ENCODE assay signal across 11 cellular contexts in genomic region chr10:88138319-88138848, GRCh38.
A peak's percentile ranks its signal among the peaks of the same experiment; 100 is the strongest.
DNase-seq lines count a peak whose midpoint lies in the region; ATAC-seq, FAIRE-seq and TF ChIP-seq lines count a peak whose summit lies in the region.
"Had no signal": no experiment of that assay in that cellular context is flagged by ENCODE, and none has a peak within 500 bp of the region (broad histone marks: within the 10 kb centered on the region; RNA-seq: fewer than 3 reads in every experiment).

No MANE protein-coding gene starts in this region.

- no peak overlapping the region for H2BK15ac ChIP-seq in neuronal stem cell (ENCODE audit: low read length)

- H3K4me3 ChIP-seq in GM06990 (replicated peaks; ENCODE audit: low read depth, low read length) (peak overlapping the region; percentile 18; the same call in 1 of the 2 replicates), neuronal stem cell (ENCODE audit: low read length in 2 of 2) (no peak overlapping the region)

- no peak overlapping the region for H4K8ac ChIP-seq in neuronal stem cell (ENCODE audit: low read depth, low read length)

- no peak overlapping the region for H3K14ac ChIP-seq in neuronal stem cell (ENCODE audit: low read length)

- no peak overlapping the region for H3K27ac ChIP-seq in neuronal stem cell (replicated peaks; ENCODE audit: low read length)
- H3K27ac ChIP-seq: parathyroid adenoma had no signal

- H3K4ac ChIP-seq in neuronal stem cell (ENCODE audit: low read length) = no peak overlapping the region

- H3K23ac ChIP-seq in neuronal stem cell (ENCODE audit: low read depth, low read length, poor library complexity) = no peak overlapping the region

- DNase-seq in GM06990 (ENCODE audit: extremely low read depth, insufficient read length) (peak; percentile 60), GM19239 (ENCODE audit: insufficient read length, low spot score) (peak; percentile 58), MV-4-11 (lab: John Stamatoyannopoulos, UW) (peak; percentile 8), 8988T (no peak), nucleus accumbens (lab: John Stamatoyannopoulos, UW) (no peak), NCI-H1436 treated with DMSO at 0.1 percent for 48 hours (lab: John Stamatoyannopoulos, UW) (no peak), neuronal stem cell (ENCODE audit: low spot score) (no peak)
- DNase-seq: activated CD4-positive, alpha-beta T cell treated with anti-CD3 and anti-CD28 coated beads, Interleukin-2, amount 50 U/mL, for 1 hour; KBM-7 had no signal

- H2BK5ac ChIP-seq in neuronal stem cell (ENCODE audit: low read length) = no peak overlapping the region

- H4K91ac ChIP-seq in neuronal stem cell (ENCODE audit: low read depth, low read length, poor library complexity) = no peak overlapping the region

- H3K27me3 ChIP-seq in GM06990 (replicated peaks; ENCODE audit: control insufficient read depth, insufficient read depth, low read length) = no peaks in the 10 kb centered on the region
- no peaks in the 10 kb centered on the region for H3K27me3 ChIP-seq in neuronal stem cell (ENCODE audit: control insufficient read depth in 3 of 3, insufficient read depth in 3 of 3, low read depth in 1 of 3, low read length in 3 of 3)

- no peak overlapping the region for H2AK5ac ChIP-seq in neuronal stem cell (ENCODE audit: low read depth, low read length)

- no peak overlapping the region for H3K4me2 ChIP-seq in neuronal stem cell (ENCODE audit: insufficient read depth, low read length, poor library complexity, severe bottlenecking)

- H3K18ac ChIP-seq in neuronal stem cell (ENCODE audit: low read length) = no peak overlapping the region

- H3K9ac ChIP-seq in neuronal stem cell (ENCODE audit: low read depth, low read length, poor library complexity) = no peak overlapping the region
- H3K9ac ChIP-seq: parathyroid adenoma had no signal

- H2BK120ac ChIP-seq in neuronal stem cell (ENCODE audit: low read depth, low read length) = no peak overlapping the region

- FAIRE-seq in GM19239 (lab: Jason Lieb, UNC) = peak; percentile 98

- no peaks in the 10 kb centered on the region for H3K9me3 ChIP-seq in neuronal stem cell (replicated peaks in 1 of 2; ENCODE audit: control insufficient read depth in 2 of 2, insufficient read depth in 1 of 2, low read depth in 1 of 2, low read length in 2 of 2)

- H2BK12ac ChIP-seq in neuronal stem cell (ENCODE audit: low read length) = no peak overlapping the region

- no peaks in the 10 kb centered on the region for H3K4me1 ChIP-seq in neuronal stem cell (ENCODE audit: control insufficient read depth in 2 of 2, insufficient read depth in 1 of 2, low read depth in 1 of 2, low read length in 2 of 2)
- H3K4me1 ChIP-seq: parathyroid adenoma had no signal

- H3K36me3 ChIP-seq in GM06990 (ENCODE audit: control insufficient read depth, insufficient read depth, low read length) = no peaks in the 10 kb centered on the region
- no peaks in the 10 kb centered on the region for H3K36me3 ChIP-seq in neuronal stem cell (replicated peaks in 1 of 2; ENCODE audit: control insufficient read depth in 2 of 2, insufficient read depth in 2 of 2, low read length in 2 of 2)

- H3K79me1 ChIP-seq in neuronal stem cell (ENCODE audit: low read depth, low read length) = no peaks in the 10 kb centered on the region

- peak; percentile 75 for ATAC-seq in HG02840 (IDR thresholded peaks at IDR 0.05; ENCODE audit: low FRiP score, unreplicated experiment)

- TF ChIP-seq CTCF in GM06990 (IDR thresholded peaks at IDR 0.05; ENCODE audit: insufficient read depth, low read length, poor library complexity, severe bottlenecking) = no peak

- no CpG with 5 or more reads among the region's 2 CpGs for WGBS in neuronal stem cell (ENCODE audit: extremely low coverage in 2 of 2, insufficient read length in 2 of 2, insufficient replicate concordance in 1 of 2), 2 donors

- H2AFZ ChIP-seq in neuronal stem cell (ENCODE audit: low read length) = no peak overlapping the region
- H2AFZ ChIP-seq: parathyroid adenoma had no signal

Comparison
In these comparisons a context has a peak if more than half of its experiments do, and no peak if none do; other contexts are left out.
1. DNase-seq: peak in GM06990 (single experiment), GM19239 (single experiment) and MV-4-11 (single experiment); none in 8988T (single experiment), nucleus accumbens (0 of 56), NCI-H1436 treated with DMSO at 0.1 percent for 48 hours (single experiment) and neuronal stem cell (single experiment).